Comparison of ENCODE assay signal across 19 cellular contexts in the genomic region with DNA sequence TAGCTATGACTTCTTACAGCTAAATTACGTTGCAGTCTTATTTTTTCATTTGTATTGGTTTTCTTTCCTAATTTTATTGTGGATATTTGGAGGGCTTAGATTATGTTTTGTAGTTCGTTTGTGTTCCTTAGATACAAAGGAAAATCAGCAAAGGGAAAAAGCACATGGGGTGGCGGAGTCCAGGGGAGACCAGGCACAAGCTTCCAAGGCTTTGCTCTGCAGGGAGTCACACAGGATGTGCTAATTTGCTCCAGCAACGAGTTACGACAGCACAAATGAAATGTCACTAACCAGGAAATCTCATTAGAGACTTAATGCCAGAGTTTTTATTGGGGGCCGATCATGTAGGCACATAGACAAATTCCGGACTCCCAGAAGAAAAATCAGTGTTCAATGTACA.
DNase-seq lines count a peak whose midpoint lies in the region; FAIRE-seq and TF ChIP-seq lines count a peak whose summit lies in the region.
"Had no signal": no experiment of that assay in that cellular context is flagged by ENCODE, and none has a peak within 500 bp of the region (broad histone marks: within the 10 kb centered on the region; RNA-seq: fewer than 3 reads in every experiment).

No MANE protein-coding gene starts in this region.

- H3K36me3 Mint-ChIP-seq in activated naive CD4-positive, alpha-beta T cell treated with anti-CD3 and anti-CD28 coated beads, Interleukin-2, amount 50 U/mL, for 24 hours: peaks cover 15% of the 10 kb centered on the region
- peaks cover 24% of the 10 kb centered on the region for H3K36me3 Mint-ChIP-seq in activated naive CD4-positive, alpha-beta T cell treated with anti-CD3 and anti-CD28 coated beads for 36 hours (ENCODE audit: low read depth)

- H3K4me3 ChIP-seq in esophagus muscularis mucosa (no peak overlapping the region), PC-9 (no peak overlapping the region)
- H3K4me3 ChIP-seq: A549; BLaER1 treated with 17β-estradiol and CSF1 and Interleukin-3, amounts not matched to agents 10 nM and 100 nM had no signal

- DNase-seq in activated naive CD4-positive, alpha-beta T cell treated with anti-CD3 and anti-CD28 coated beads for 36 hours: no peak
- DNase-seq in NCI-H69 (lab: John Stamatoyannopoulos, UW): peak; percentile 80
- DNase-seq in esophagus muscularis mucosa (ENCODE audit: extremely low spot score): peak; percentile 39
- no peak for DNase-seq in PC-9
- DNase-seq in pons (ENCODE audit: low spot score): no peak
- DNase-seq in putamen (ENCODE audit: low spot score): no peak
- DNase-seq in D721Med (ENCODE audit: insufficient read length, low spot score): no peak
- DNase-seq: DMS79 treated with DMSO at 0.1 percent for 48 hours, HFFc6, Karpas-422, NCI-H1436, NCI-H2029 treated with DMSO at 0.1 percent for 48 hours, NCI-H446 treated with DMSO at 0.1 percent for 48 hours had no signal

- TF ChIP-seq EP300 in esophagus muscularis mucosa (IDR thresholded peaks at IDR 0.05): no peak

- peaks cover 0 to 14% (median 4%) of the 10 kb centered on the region in 4 donors for H3K36me3 ChIP-seq in esophagus muscularis mucosa
- H3K36me3 ChIP-seq in PC-9 (ENCODE audit: low read depth): no peaks in the 10 kb centered on the region

- H3K4me1 Mint-ChIP-seq in activated naive CD4-positive, alpha-beta T cell treated with anti-CD3 and anti-CD28 coated beads, Interleukin-2, amount 50 U/mL, for 24 hours: peaks cover 66% of the 10 kb centered on the region
- peaks cover 47% of the 10 kb centered on the region for H3K4me1 Mint-ChIP-seq in activated naive CD4-positive, alpha-beta T cell treated with anti-CD3 and anti-CD28 coated beads for 36 hours (ENCODE audit: low read depth)
- H3K4me1 Mint-ChIP-seq: IgD-negative memory B cell had no signal

- TF ChIP-seq CTCF in esophagus muscularis mucosa (IDR thresholded peaks at IDR 0.05): no peak
- no peak for TF ChIP-seq CTCF in PC-9 (conservative IDR thresholded peaks at IDR 0.05)
- TF ChIP-seq CTCF in D721Med (IDR thresholded peaks at IDR 0.05; ENCODE audit: insufficient read depth, missing control alignments): no peak

- H3K79me2 ChIP-seq in PC-9 (ENCODE audit: low read depth): no peaks in the 10 kb centered on the region

- WGBS in esophagus muscularis mucosa: 75% methylated on average over 7 of the region's 7 CpGs

- no peak overlapping the region for H3K4me3 Mint-ChIP-seq in activated naive CD4-positive, alpha-beta T cell treated with anti-CD3 and anti-CD28 coated beads, Interleukin-2, amount 50 U/mL, for 24 hours
- no peak overlapping the region for H3K4me3 Mint-ChIP-seq in activated naive CD4-positive, alpha-beta T cell treated with anti-CD3 and anti-CD28 coated beads for 36 hours
- H3K4me3 Mint-ChIP-seq: HFFc6, IgD-negative memory B cell had no signal

- H2AFZ ChIP-seq in PC-9: no peak overlapping the region

- no peaks in the 10 kb centered on the region for H3K27me3 ChIP-seq in esophagus muscularis mucosa
- no peaks in the 10 kb centered on the region for H3K27me3 ChIP-seq in PC-9 (ENCODE audit: insufficient read depth, low read depth)
- H3K27me3 ChIP-seq: BLaER1 treated with 17β-estradiol and CSF1 and Interleukin-3, amounts not matched to agents 10 nM and 100 nM had no signal

- H3K27ac ChIP-seq in esophagus muscularis mucosa (replicated peaks in 1 of 4) (no peak overlapping the region), PC-9 (no peak overlapping the region)
- H3K27ac ChIP-seq: BLaER1 treated with 17β-estradiol and CSF1 and Interleukin-3, amounts not matched to agents 10 nM and 100 nM had no signal

- H3K9me3 Mint-ChIP-seq in activated naive CD4-positive, alpha-beta T cell treated with anti-CD3 and anti-CD28 coated beads, Interleukin-2, amount 50 U/mL, for 24 hours: no peaks in the 10 kb centered on the region
- peaks cover 2% of the 10 kb centered on the region for H3K9me3 Mint-ChIP-seq in activated naive CD4-positive, alpha-beta T cell treated with anti-CD3 and anti-CD28 coated beads for 36 hours
- H3K9me3 Mint-ChIP-seq: HFFc6 had no signal

- TF ChIP-seq POLR2A in esophagus muscularis mucosa (IDR thresholded peaks at IDR 0.05; ENCODE audit: low read depth): no peak

- FAIRE-seq in D721Med (lab: Jason Lieb, UNC): no peak
- FAIRE-seq: A549, H54, RCC 7860 had no signal

- peaks cover 10 to 18% (median 16%) of the 10 kb centered on the region in 4 donors for H3K4me1 ChIP-seq in esophagus muscularis mucosa
- peaks cover 5% of the 10 kb centered on the region for H3K4me1 ChIP-seq in PC-9 (replicated peaks; ENCODE audit: insufficient read depth)

- peak overlapping the region; percentile 46 for H3K27ac Mint-ChIP-seq in activated naive CD4-positive, alpha-beta T cell treated with anti-CD3 and anti-CD28 coated beads, Interleukin-2, amount 50 U/mL, for 24 hours
- no peak overlapping the region for H3K27ac Mint-ChIP-seq in activated naive CD4-positive, alpha-beta T cell treated with anti-CD3 and anti-CD28 coated beads for 36 hours
- H3K27ac Mint-ChIP-seq: HFFc6, IgD-negative memory B cell had no signal

- H3K27me3 Mint-ChIP-seq in activated naive CD4-positive, alpha-beta T cell treated with anti-CD3 and anti-CD28 coated beads, Interleukin-2, amount 50 U/mL, for 24 hours: no peaks in the 10 kb centered on the region
- H3K27me3 Mint-ChIP-seq in activated naive CD4-positive, alpha-beta T cell treated with anti-CD3 and anti-CD28 coated beads for 36 hours (ENCODE audit: low read depth): no peaks in the 10 kb centered on the region
- H3K27me3 Mint-ChIP-seq: IgD-negative memory B cell had no signal

- CTCF ChIA-PET in activated naive CD4-positive, alpha-beta T cell treated with anti-CD3 and anti-CD28 coated beads for 36 hours (lab: Charles Lee): interaction anchor here (0.6 to 3.4 kb wide), 2 partner anchors 41 to 99 kb away, joined by 3 to 7 read pairs; no protein-coding TSS in a partner anchor
- CTCF ChIA-PET in PC-9 (lab: Charles Lee): interaction anchor here (0.6 kb wide), 1 partner anchor 636 kb away, joined by 3 read pairs; no protein-coding TSS in a partner anchor

- no peaks in the 10 kb centered on the region for H3K9me3 ChIP-seq in esophagus muscularis mucosa
- H3K9me3 ChIP-seq in PC-9 (ENCODE audit: insufficient read depth, low read depth): no peaks in the 10 kb centered on the region
- H3K9me3 ChIP-seq: A549 had no signal

- no peaks in the 10 kb centered on the region for H4K20me1 ChIP-seq in PC-9 (ENCODE audit: insufficient read depth)

- peaks cover 6% of the 10 kb centered on the region; the same call in 1 of the 2 replicates for H3F3A ChIP-seq in PC-9 (ENCODE audit: insufficient read depth, low read depth)

- intact Hi-C loops in activated naive CD4-positive, alpha-beta T cell treated with anti-CD3 and anti-CD28 coated beads for 36 hours (cut with micrococcal nuclease): no loop called here
- intact Hi-C loops in esophagus muscularis mucosa (cut with DNase I): loop anchor here (5.0 to 10.0 kb wide), 2 partner anchors 54 to 146 kb away; no protein-coding TSS in a partner anchor
- intact Hi-C loops in PC-9 (cut with micrococcal nuclease; ENCODE audit: unreplicated experiment): loop anchor here (5.0 kb wide), 1 partner anchor 126 kb away; no protein-coding TSS in a partner anchor

- H3K9me2 ChIP-seq in PC-9 (ENCODE audit: insufficient read depth): no peaks in the 10 kb centered on the region

- POLR2A ChIA-PET in PC-9 (lab: Charles Lee; ENCODE audit: unreplicated experiment): no interaction called here

- H3K4me2 ChIP-seq in PC-9: no peak overlapping the region
- H3K4me2 ChIP-seq: A549; BLaER1 treated with 17β-estradiol and CSF1 and Interleukin-3, amounts not matched to agents 10 nM and 100 nM had no signal

- no TSS peak for BruUV-seq in PC-9 (replicated peaks; lab: Mats Ljungman, UMichigan)

Comparison
In these comparisons a context has a peak if more than half of its experiments do, and no peak if none do; other contexts are left out.
1. DNase-seq: peak in NCI-H69 (single experiment) and esophagus muscularis mucosa (single experiment); none in activated naive CD4-positive, alpha-beta T cell treated with anti-CD3 and anti-CD28 coated beads for 36 hours (single experiment), PC-9 (0 of 2), pons (single experiment), putamen (single experiment) and D721Med (single experiment).